Comparison of ENCODE assay signal across 8 cellular contexts in the genomic region with DNA sequence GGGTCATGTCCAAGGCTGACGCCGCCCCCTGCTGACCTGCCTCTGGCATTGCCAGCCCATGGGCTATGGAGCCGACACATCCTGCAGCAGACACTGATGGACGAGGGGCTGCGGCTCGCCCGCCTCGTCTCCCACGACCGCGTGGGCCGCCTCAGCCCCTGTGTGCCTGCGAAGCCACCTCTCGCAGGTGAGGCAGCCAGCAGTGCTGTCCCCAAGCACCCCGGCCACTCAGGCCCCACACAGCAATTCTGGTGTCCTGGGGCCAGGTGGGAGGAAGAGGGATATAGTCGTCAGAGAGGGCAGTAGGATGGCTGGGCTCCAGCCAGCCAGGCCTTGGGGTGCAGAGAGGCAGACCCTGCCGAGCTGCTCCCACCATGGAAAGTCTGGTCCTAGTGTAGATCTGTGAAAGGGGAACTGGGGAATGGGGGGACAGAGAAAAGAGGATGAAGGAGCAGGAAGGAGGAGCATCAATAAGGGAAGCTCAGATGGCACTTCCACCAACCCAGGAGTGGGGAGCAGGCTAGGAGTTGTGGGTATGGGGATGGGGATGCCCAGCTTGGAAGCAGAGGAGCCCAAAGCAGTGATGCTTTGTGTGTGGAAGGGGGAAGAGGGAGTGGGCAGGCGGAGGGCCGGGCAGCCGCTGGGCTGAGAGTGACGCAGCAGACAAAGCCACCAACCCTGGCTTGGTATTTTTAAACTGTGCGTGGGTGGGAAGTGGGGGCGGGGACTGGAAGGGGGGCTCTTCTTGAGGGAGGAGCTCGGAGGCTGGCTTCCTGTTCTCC. TPM values are rescaled to one million over a fixed set of nuclear protein-coding genes. Genes with fewer than 3 reads are reported as not detected.
A peak's percentile ranks its signal among the peaks of the same experiment; 100 is the strongest.
DNase-seq lines count a peak whose midpoint lies in the region; ATAC-seq and TF ChIP-seq lines count a peak whose summit lies in the region.

No MANE protein-coding gene starts in this region.

- TF ChIP-seq CTCF in nephron progenitor cell (IDR thresholded peaks at IDR 0.05) (peak; percentile 59), suprapubic skin (IDR thresholded peaks at IDR 0.05) (peak in 1 of 2 donors; percentile 38)

- H3K9me3 ChIP-seq in suprapubic skin = no peaks in the 10 kb centered on the region

- H3K36me3 Mint-ChIP-seq in nephron progenitor cell (ENCODE audit: low read depth) = peaks cover 45% of the 10 kb centered on the region

- TF ChIP-seq POLR2A in suprapubic skin (IDR thresholded peaks at IDR 0.05) = no peak

- H3K27ac Mint-ChIP-seq in nephron progenitor cell = peak overlapping the region; percentile 99

- 40% methylated on average over 22 of the region's 24 CpGs for WGBS in suprapubic skin

- ATAC-seq in esophagus mucosa = peak; percentile 14

- H3K4me1 Mint-ChIP-seq in nephron progenitor cell = peaks cover 67% of the 10 kb centered on the region

- TF ChIP-seq EP300 in suprapubic skin (IDR thresholded peaks at IDR 0.05) = no peak

- H3K27me3 Mint-ChIP-seq in nephron progenitor cell (ENCODE audit: low read depth, poor library complexity) = no peaks in the 10 kb centered on the region

- peaks cover 71% of the 10 kb centered on the region for H3K36me3 ChIP-seq in suprapubic skin

- peaks cover 83% of the 10 kb centered on the region for H3K4me1 ChIP-seq in suprapubic skin

- H3K4me3 Mint-ChIP-seq in nephron progenitor cell = peak overlapping the region; percentile 72

- no peaks in the 10 kb centered on the region for H3K27me3 ChIP-seq in suprapubic skin

- DNase-seq in DMS 273 (lab: John Stamatoyannopoulos, UW; ENCODE audit: unreplicated experiment) (peak; percentile 40), DMS 273 treated with DMSO at 0.1 percent for 48 hours (lab: John Stamatoyannopoulos, UW) (no peak), NAMALWA (ENCODE audit: low spot score) (peak; percentile 47), activated T-cell treated with anti-CD3 and anti-CD28 coated beads for 1 hour (ENCODE audit: low read depth) (peak; percentile 53), nephron progenitor cell (peak; percentile 76), suprapubic skin (ENCODE audit: low spot score in 2 of 2) (peak; percentile 83 to 90), A172 (ENCODE audit: low spot score) (no peak)

- H3K4me3 ChIP-seq in suprapubic skin = no peak overlapping the region

- peak overlapping the region; percentile 86 for H3K27ac ChIP-seq in suprapubic skin

- H3K9me3 Mint-ChIP-seq in nephron progenitor cell = no peaks in the 10 kb centered on the region

RNA-seq across cellular contexts. Expression of gene NAB2, which starts 4.7 kb away (rescaled TPM):
- total RNA-seq in esophagus mucosa (13.7 TPM), suprapubic skin (10 to 100 TPM; 28.2 to 52.5 (median 36.9) TPM)
- 18.9 and 22.4 TPM in 2 replicates for total RNA-seq in A172 (2014; rRNA removed; shearing (Covaris generic))

RNA-seq across cellular contexts. Expression of gene NEMP1, which starts 15.0 kb away (rescaled TPM):
- total RNA-seq in esophagus mucosa = 5.7 TPM
- total RNA-seq in suprapubic skin = 10 to 100 TPM in 2 of 4 donors, 1 to 10 TPM in 2; 6.5 to 31.2 (median 9.5) TPM
- total RNA-seq in A172 (2014; rRNA removed; shearing (Covaris generic)) = 26.3 and 28.0 TPM in 2 replicates

RNA-seq across cellular contexts. Expression of gene STAT6, which starts 17.6 kb away (rescaled TPM):
- total RNA-seq in esophagus mucosa (108 TPM), suprapubic skin (100 to 1,000 TPM; 140 to 348 (median 183) TPM)
- total RNA-seq in A172 (2014; rRNA removed; shearing (Covaris generic)) = 15.2 and 18.4 TPM in 2 replicates

RNA-seq across cellular contexts. Expression of gene LRP1, which starts 34.7 kb away (rescaled TPM):
- total RNA-seq in esophagus mucosa (74.0 TPM), suprapubic skin (100 to 1,000 TPM in 2 of 4 donors, 10 to 100 TPM in 2; 83.1 to 149 (median 106) TPM)
- 34.1 and 35.5 TPM in 2 replicates for total RNA-seq in A172 (2014; rRNA removed; shearing (Covaris generic))

RNA-seq across cellular contexts. Expression of gene MYO1A, which starts 43.7 kb away (rescaled TPM):
- total RNA-seq in esophagus mucosa (0.52 TPM), suprapubic skin (1 to 10 TPM in 1 of 4 donors, under 1 TPM in 3; 0.16 to 2.3 (median 0.58) TPM)
- total RNA-seq in A172 (2014; rRNA removed; shearing (Covaris generic)) = not detected in 2 replicates

Comparison
In these comparisons a context has a peak if more than half of its experiments do, and no peak if none do; other contexts are left out.
1. DNase-seq: peak in DMS 273 (single experiment), NAMALWA (single experiment), activated T-cell treated with anti-CD3 and anti-CD28 coated beads for 1 hour (single experiment), nephron progenitor cell (single experiment) and suprapubic skin (2 of 2); none in DMS 273 treated with DMSO at 0.1 percent for 48 hours (single experiment) and A172 (single experiment).